In the genomic region with DNA sequence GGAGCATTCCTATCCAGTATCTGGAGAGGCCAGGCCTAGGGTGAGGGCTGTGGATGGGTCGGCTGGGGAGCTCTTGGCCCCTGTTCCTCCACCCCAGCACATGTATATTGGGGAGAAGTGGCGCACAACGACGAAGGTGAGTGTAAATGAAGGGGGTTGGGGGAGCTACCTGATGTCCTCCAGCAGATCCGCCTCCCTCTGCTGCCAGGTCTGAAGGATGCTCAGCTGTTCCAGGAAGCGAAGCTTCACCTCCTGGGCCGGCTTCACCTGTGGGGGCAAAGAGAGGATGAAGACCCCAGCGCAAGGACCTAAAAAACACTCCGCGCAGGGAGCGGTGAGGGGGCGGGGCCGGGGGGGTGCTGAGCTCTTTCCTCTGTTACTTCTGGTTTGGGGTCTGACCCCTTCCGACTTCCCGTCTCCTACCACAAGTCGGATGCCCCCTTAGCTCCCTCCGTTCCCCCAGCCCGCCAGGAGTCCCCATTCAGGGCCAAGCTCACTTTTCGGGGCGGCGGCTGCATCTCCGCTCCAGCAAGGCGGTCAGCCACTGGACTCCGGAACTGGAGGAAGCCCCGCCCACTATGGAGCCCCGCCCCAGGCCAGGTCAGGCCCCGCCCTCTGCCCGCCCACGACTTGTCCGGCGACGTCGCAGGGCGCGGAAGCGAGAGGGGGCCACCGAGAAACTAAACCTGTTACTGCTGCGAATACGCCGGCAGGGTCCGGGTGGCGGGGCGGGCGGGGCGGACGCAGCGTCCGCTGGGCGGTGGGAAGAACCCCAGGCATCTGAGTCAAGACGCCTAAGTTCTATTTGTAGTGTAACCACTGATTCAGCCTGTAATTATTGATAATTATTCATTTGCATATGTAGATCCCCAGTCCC, we compare ENCODE assay signal across 1 cellular context.
TF ChIP-seq lines count a peak whose summit lies in the region.

A gene (minus strand): TSS at position 568 of the 877 bp plus-strand sequence. CDS start 50 bp downstream, at position 518.

TF ChIP-seq in HepG2, 621 proteins besides CTCF, POLR2A, EP300 and RAD21 (continued from another document):
- TF ChIP-seq, protein P1, sequence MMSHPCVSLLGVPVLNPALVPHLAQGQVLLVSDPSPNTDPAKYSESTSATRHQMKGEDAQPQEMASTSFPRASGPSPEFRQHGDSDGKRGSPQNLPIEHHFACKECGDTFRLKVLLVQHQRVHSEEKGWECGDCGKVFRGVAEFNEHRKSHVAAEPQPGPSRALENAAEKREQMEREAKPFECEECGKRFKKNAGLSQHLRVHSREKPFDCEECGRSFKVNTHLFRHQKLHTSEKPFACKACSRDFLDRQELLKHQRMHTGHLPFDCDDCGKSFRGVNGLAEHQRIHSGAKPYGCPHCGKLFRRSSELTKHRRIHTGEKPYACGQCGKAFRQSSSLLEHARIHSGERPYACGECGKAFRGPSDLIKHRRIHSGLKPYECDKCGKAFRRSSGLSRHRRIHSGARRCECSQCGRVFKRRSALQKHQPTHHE (CRISPR knock-in tag; IDR thresholded peaks at IDR 0.05; ENCODE audit: borderline replicate concordance) = no peak
- TF ChIP-seq, protein P2, sequence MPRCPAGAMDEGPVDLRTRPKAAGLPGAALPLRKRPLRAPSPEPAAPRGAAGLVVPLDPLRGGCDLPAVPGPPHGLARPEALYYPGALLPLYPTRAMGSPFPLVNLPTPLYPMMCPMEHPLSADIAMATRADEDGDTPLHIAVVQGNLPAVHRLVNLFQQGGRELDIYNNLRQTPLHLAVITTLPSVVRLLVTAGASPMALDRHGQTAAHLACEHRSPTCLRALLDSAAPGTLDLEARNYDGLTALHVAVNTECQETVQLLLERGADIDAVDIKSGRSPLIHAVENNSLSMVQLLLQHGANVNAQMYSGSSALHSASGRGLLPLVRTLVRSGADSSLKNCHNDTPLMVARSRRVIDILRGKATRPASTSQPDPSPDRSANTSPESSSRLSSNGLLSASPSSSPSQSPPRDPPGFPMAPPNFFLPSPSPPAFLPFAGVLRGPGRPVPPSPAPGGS (CRISPR knock-in tag; IDR thresholded peaks at IDR 0.05) = no peak
- no peak for TF ChIP-seq FOXC1 (CRISPR knock-in tag; IDR thresholded peaks at IDR 0.05; ENCODE audit: borderline replicate concordance)
- no peak for TF ChIP-seq ZNF441 (CRISPR knock-in tag; IDR thresholded peaks at IDR 0.05; ENCODE audit: borderline replicate concordance)
- TF ChIP-seq, protein P3, sequence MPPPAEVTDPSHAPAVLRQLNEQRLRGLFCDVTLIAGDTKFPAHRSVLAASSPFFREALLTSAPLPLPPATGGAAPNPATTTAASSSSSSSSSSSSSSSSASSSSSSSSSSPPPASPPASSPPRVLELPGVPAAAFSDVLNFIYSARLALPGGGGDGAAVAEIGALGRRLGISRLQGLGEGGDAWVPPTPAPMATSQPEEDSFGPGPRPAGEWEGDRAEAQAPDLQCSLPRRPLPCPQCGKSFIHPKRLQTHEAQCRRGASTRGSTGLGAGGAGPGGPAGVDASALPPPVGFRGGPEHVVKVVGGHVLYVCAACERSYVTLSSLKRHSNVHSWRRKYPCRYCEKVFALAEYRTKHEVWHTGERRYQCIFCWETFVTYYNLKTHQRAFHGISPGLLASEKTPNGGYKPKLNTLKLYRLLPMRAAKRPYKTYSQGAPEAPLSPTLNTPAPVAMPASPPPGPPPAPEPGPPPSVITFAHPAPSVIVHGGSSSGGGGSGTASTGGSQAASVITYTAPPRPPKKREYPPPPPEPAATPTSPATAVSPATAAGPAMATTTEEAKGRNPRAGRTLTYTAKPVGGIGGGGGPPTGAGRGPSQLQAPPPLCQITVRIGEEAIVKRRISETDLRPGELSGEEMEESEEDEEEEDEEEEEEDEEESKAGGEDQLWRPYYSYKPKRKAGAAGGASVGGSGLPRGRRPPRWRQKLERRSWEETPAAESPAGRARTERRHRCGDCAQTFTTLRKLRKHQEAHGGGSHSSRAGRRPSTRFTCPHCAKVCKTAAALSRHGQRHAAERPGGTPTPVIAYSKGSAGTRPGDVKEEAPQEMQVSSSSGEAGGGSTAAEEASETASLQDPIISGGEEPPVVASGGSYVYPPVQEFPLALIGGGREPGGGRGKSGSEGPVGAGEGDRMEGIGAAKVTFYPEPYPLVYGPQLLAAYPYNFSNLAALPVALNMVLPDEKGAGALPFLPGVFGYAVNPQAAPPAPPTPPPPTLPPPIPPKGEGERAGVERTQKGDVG (CRISPR knock-in tag; IDR thresholded peaks at IDR 0.05; ENCODE audit: borderline replicate concordance) = no peak
- TF ChIP-seq HOXA3 (CRISPR knock-in tag; IDR thresholded peaks at IDR 0.05) = no peak
- TF ChIP-seq ZNF746 (CRISPR knock-in tag; IDR thresholded peaks at IDR 0.05) = no peak
- TF ChIP-seq ZNF235 (CRISPR knock-in tag; IDR thresholded peaks at IDR 0.05; ENCODE audit: borderline replicate concordance) = no peak
- TF ChIP-seq, protein P4, sequence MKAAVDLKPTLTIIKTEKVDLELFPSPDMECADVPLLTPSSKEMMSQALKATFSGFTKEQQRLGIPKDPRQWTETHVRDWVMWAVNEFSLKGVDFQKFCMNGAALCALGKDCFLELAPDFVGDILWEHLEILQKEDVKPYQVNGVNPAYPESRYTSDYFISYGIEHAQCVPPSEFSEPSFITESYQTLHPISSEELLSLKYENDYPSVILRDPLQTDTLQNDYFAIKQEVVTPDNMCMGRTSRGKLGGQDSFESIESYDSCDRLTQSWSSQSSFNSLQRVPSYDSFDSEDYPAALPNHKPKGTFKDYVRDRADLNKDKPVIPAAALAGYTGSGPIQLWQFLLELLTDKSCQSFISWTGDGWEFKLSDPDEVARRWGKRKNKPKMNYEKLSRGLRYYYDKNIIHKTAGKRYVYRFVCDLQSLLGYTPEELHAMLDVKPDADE (CRISPR knock-in tag; IDR thresholded peaks at IDR 0.05) = no peak
- TF ChIP-seq KDM5B (CRISPR knock-in tag; IDR thresholded peaks at IDR 0.05; ENCODE audit: borderline replicate concordance) = peak; percentile 44; the same call in 1 of the 2 replicates
- no peak for TF ChIP-seq ZNF737 (CRISPR knock-in tag; IDR thresholded peaks at IDR 0.05; ENCODE audit: borderline replicate concordance)
- TF ChIP-seq MBNL3 (CRISPR knock-in tag; conservative IDR thresholded peaks at IDR 0.05) = no peak
- TF ChIP-seq, protein P5, sequence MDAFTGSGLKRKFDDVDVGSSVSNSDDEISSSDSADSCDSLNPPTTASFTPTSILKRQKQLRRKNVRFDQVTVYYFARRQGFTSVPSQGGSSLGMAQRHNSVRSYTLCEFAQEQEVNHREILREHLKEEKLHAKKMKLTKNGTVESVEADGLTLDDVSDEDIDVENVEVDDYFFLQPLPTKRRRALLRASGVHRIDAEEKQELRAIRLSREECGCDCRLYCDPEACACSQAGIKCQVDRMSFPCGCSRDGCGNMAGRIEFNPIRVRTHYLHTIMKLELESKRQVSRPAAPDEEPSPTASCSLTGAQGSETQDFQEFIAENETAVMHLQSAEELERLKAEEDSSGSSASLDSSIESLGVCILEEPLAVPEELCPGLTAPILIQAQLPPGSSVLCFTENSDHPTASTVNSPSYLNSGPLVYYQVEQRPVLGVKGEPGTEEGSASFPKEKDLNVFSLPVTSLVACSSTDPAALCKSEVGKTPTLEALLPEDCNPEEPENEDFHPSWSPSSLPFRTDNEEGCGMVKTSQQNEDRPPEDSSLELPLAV (CRISPR knock-in tag; conservative IDR thresholded peaks at IDR 0.05; ENCODE audit: low read depth) = no peak
- TF ChIP-seq ZNF562 (CRISPR knock-in tag; IDR thresholded peaks at IDR 0.05; ENCODE audit: borderline replicate concordance) = no peak
- no peak for TF ChIP-seq SP140L (CRISPR knock-in tag; IDR thresholded peaks at IDR 0.05; ENCODE audit: borderline replicate concordance)
